ENCODE assay signal across 10 cellular contexts in genomic region chr17:15981208-15981607, GRCh38. TPM values are rescaled to one million over a fixed set of nuclear protein-coding genes. Genes with fewer than 3 reads are reported as not detected.
A peak's percentile ranks its signal among the peaks of the same experiment; 100 is the strongest.
DNase-seq lines count a peak whose midpoint lies in the region; ATAC-seq and TF ChIP-seq lines count a peak whose summit lies in the region.
"Had no signal": no experiment of that assay in that cellular context is flagged by ENCODE, and none has a peak within 500 bp of the region (broad histone marks: within the 10 kb centered on the region; RNA-seq: fewer than 3 reads in every experiment).

No MANE protein-coding gene starts in this region.

- CTCF ChIA-PET in PC-9 (lab: Charles Lee) = interaction anchor here (0.8 kb wide), 1 partner anchor 153 kb away, joined by 6 read pairs; no protein-coding TSS in a partner anchor

- H4K5ac ChIP-seq in mesendoderm (ENCODE audit: low read length) = no peak overlapping the region

- no peak overlapping the region for H3K23ac ChIP-seq in mesendoderm (ENCODE audit: low read length)

- H3K4me1 ChIP-seq in PC-9 (replicated peaks; ENCODE audit: insufficient read depth) = peaks cover 42% of the 10 kb centered on the region
- no peaks in the 10 kb centered on the region for H3K4me1 ChIP-seq in mesendoderm (ENCODE audit: control insufficient read depth, low read depth, low read length)
- H3K4me1 ChIP-seq in body of pancreas = no peaks in the 10 kb centered on the region

- H3K4me3 ChIP-seq in PC-9 (peak overlapping the region; percentile 10; the same call in 1 of the 2 replicates), mesendoderm (ENCODE audit: low read length) (no peak overlapping the region), body of pancreas (no peak overlapping the region)
- H3K4me3 ChIP-seq: lung had no signal

- H3K79me1 ChIP-seq in mesendoderm (ENCODE audit: low read length) = no peaks in the 10 kb centered on the region

- H3K36me3 ChIP-seq in PC-9 (ENCODE audit: low read depth) (peaks cover 12% of the 10 kb centered on the region; the same call in 1 of the 2 replicates), mesendoderm (ENCODE audit: control insufficient read depth, insufficient read depth, low read length) (peaks cover 9% of the 10 kb centered on the region), body of pancreas (replicated peaks in 1 of 2; ENCODE audit: insufficient read depth in 1 of 2, low read depth in 2 of 2) (peaks cover 6 to 10% of the 10 kb centered on the region in 2 donors)

- H2BK120ac ChIP-seq in mesendoderm (ENCODE audit: low read depth, low read length) = no peak overlapping the region

- peak overlapping the region; percentile 93 for H3K27ac ChIP-seq in PC-9
- no peak overlapping the region for H3K27ac ChIP-seq in mesendoderm (ENCODE audit: low read depth, low read length)
- no peak overlapping the region for H3K27ac ChIP-seq in body of pancreas

- H2AFZ ChIP-seq in PC-9 = no peak overlapping the region

- TF ChIP-seq CTCF in PC-9 (conservative IDR thresholded peaks at IDR 0.05) (no peak), body of pancreas (IDR thresholded peaks at IDR 0.05) (no peak)

- H3K18ac ChIP-seq in mesendoderm (ENCODE audit: low read length) = no peak overlapping the region

- DNase-seq in activated CD4-positive, CD25-positive, alpha-beta regulatory T cell treated with anti-CD3 and anti-CD28 coated beads, Interleukin-2, amount 50 U/mL, for 72 hours = no peak
- peak in 1 of 2 experiments; percentile 93 for DNase-seq in PC-9
- peak; percentile 42 for DNase-seq in stimulated activated CD4-positive, alpha-beta T cell treated with anti-CD3 and anti-CD28 coated beads, Interleukin-2, amount 100 ng/mL, for 4 hours (ENCODE audit: low read depth)
- no peak for DNase-seq in NCI-H2107 treated with DMSO at 0.1 percent for 48 hours (lab: John Stamatoyannopoulos, UW; ENCODE audit: unreplicated experiment)
- no peak for DNase-seq in mesendoderm
- DNase-seq in body of pancreas = no peak
- DNase-seq: cortex of kidney had no signal

- H3K9me3 ChIP-seq in PC-9 (ENCODE audit: insufficient read depth, low read depth) (no peaks in the 10 kb centered on the region), body of pancreas (no peaks in the 10 kb centered on the region)

- no peak for TF ChIP-seq POLR2A in body of pancreas (IDR thresholded peaks at IDR 0.05)

- H3K56ac ChIP-seq in mesendoderm (ENCODE audit: low read length) = no peak overlapping the region

- ATAC-seq in activated CD4-positive, CD25-positive, alpha-beta regulatory T cell treated with anti-CD3 and anti-CD28 coated beads, Interleukin-2, amount 50 U/mL, for 24 hours = peak; percentile 100
- ATAC-seq in HG02840 (IDR thresholded peaks at IDR 0.05; ENCODE audit: low FRiP score, unreplicated experiment) (peak; percentile 65), body of pancreas (no peak)

- no peak overlapping the region for H2AK5ac ChIP-seq in mesendoderm (ENCODE audit: low read length)

- POLR2A ChIA-PET in PC-9 (lab: Charles Lee; ENCODE audit: unreplicated experiment) = no interaction called here

- no peak overlapping the region for H2BK15ac ChIP-seq in mesendoderm (replicated peaks; ENCODE audit: low read depth)

- peaks cover 50% of the 10 kb centered on the region for H3F3A ChIP-seq in PC-9 (ENCODE audit: insufficient read depth, low read depth)

- no peaks in the 10 kb centered on the region for H3K27me3 ChIP-seq in PC-9 (ENCODE audit: insufficient read depth, low read depth)
- H3K27me3 ChIP-seq in mesendoderm (ENCODE audit: insufficient read depth, low read length, poor library complexity) = no peaks in the 10 kb centered on the region
- no peaks in the 10 kb centered on the region for H3K27me3 ChIP-seq in body of pancreas

- no peak overlapping the region for H2BK5ac ChIP-seq in mesendoderm (ENCODE audit: low read length)

- peaks cover 40% of the 10 kb centered on the region for H3K79me2 ChIP-seq in PC-9 (ENCODE audit: low read depth)
- no peaks in the 10 kb centered on the region for H3K79me2 ChIP-seq in mesendoderm (ENCODE audit: control insufficient read depth, insufficient read depth, low read length)

- peak overlapping the region; percentile 69 for H3K4me2 ChIP-seq in PC-9
- no peak overlapping the region for H3K4me2 ChIP-seq in mesendoderm (ENCODE audit: low read length)

- no TSS peak for BruUV-seq in PC-9 (replicated peaks; lab: Mats Ljungman, UMichigan)

- H3K9ac ChIP-seq in mesendoderm (ENCODE audit: low read length) = no peak overlapping the region

- H3K4ac ChIP-seq in mesendoderm (ENCODE audit: low read depth, low read length) = no peak overlapping the region

- H4K20me1 ChIP-seq in PC-9 (ENCODE audit: insufficient read depth) = no peaks in the 10 kb centered on the region

- no CpG with 5 or more reads among the region's 2 CpGs for WGBS in mesendoderm (ENCODE audit: extremely low coverage, insufficient coverage, low lambda C conversion rate)
- WGBS in body of pancreas, 2 donors = 38 to 46% methylated on average over 2 of the region's 2 CpGs

- H3K9me2 ChIP-seq in PC-9 (ENCODE audit: insufficient read depth) = no peaks in the 10 kb centered on the region

- intact Hi-C loops in PC-9 (cut with micrococcal nuclease; ENCODE audit: unreplicated experiment) = loop anchor here (1.0 kb wide), 2 partner anchors 17 to 33 kb away; no protein-coding TSS in a partner anchor
- intact Hi-C loops in body of pancreas (cut with DNase I) = no loop called here

- no peak overlapping the region for H4K8ac ChIP-seq in mesendoderm (ENCODE audit: low read depth, low read length)

RNA-seq across cellular contexts. Expression of gene ZSWIM7, which starts 18.3 kb away (rescaled TPM):
- total RNA-seq in PC-9 (2021) (13.0 and 19.1 TPM in 2 replicates), body of pancreas (10 to 100 TPM; 18.2 to 18.8 TPM)
- polyA plus RNA-seq in mesendoderm (2013, experiment 1 of 2) = 34.6 TPM
- polyA plus RNA-seq in mesendoderm (2013, experiment 2 of 2) = 33.3 TPM

RNA-seq across cellular contexts. Expression of gene TTC19, which starts 18.4 kb away (rescaled TPM):
- total RNA-seq in PC-9 (2021) = 53.5 and 74.7 TPM in 2 replicates
- 31.5 TPM for polyA plus RNA-seq in mesendoderm (2013, experiment 1 of 2)
- 32.0 TPM for polyA plus RNA-seq in mesendoderm (2013, experiment 2 of 2)
- 10 to 100 TPM; 64.1 to 75.8 TPM for total RNA-seq in body of pancreas

RNA-seq across cellular contexts. Expression of gene ADORA2B, which starts 36.3 kb away (rescaled TPM):
- total RNA-seq in PC-9 (2021) (32.6 and 42.7 TPM in 2 replicates), body of pancreas (1 to 10 TPM; 1.3 to 1.8 TPM)
- 1.2 TPM for polyA plus RNA-seq in mesendoderm (2013, experiment 1 of 2)
- polyA plus RNA-seq in mesendoderm (2013, experiment 2 of 2) = 1.6 TPM

Comparison
In these comparisons a context has a peak if more than half of its experiments do, and no peak if none do; other contexts are left out.
1. RNA of gene ADORA2B, which starts 36.3 kb away (total RNA-seq): 32.6 to 42.7 TPM in PC-9; 1.3 to 1.8 TPM in body of pancreas; every median in the first group is over 10 times any median in the second.